Comparison of ENCODE assay signal across 15 cellular contexts in the genomic region with DNA sequence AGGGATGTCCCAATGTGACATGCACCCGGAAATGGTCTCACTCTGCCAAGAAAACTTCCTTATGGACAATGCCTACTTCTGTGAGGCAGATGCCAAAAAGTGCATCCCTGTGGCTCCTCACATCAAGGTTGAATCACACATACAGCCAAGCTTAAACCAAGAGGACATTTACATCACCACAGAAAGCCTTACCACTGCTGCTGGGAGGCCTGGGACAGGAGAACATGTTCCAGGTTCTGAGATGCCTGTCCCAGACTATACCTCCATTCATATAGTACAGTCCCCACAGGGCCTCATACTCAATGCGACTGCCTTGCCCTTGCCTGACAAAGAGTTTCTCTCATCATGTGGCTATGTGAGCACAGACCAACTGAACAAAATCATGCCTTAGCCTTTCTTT. TPM values are rescaled to one million over a fixed set of nuclear protein-coding genes. Genes with fewer than 3 reads are reported as not detected.
DNase-seq lines count a peak whose midpoint lies in the region; ATAC-seq, FAIRE-seq and TF ChIP-seq lines count a peak whose summit lies in the region.
"Had no signal": no experiment of that assay in that cellular context is flagged by ENCODE, and none has a peak within 500 bp of the region (broad histone marks: within the 10 kb centered on the region; RNA-seq: fewer than 3 reads in every experiment).

No MANE protein-coding gene starts in this region.

- no peak overlapping the region for H3K9ac ChIP-seq in K562 (ENCODE audit: insufficient read depth in 1 of 2, low read depth in 2 of 2, low read length in 2 of 2)

- H3K27me3 Mint-ChIP-seq in CD4-positive, alpha-beta memory T cell = peaks cover 2 to 3% of the 10 kb centered on the region in 2 donors
- no peaks in the 10 kb centered on the region for H3K27me3 Mint-ChIP-seq in glutamatergic neuron (ENCODE audit: unreplicated experiment)

- H4K20me1 ChIP-seq in K562 (replicated peaks; ENCODE audit: control insufficient read depth, insufficient read depth, low read length) = no peaks in the 10 kb centered on the region

- in situ Hi-C loops in K562 (cut with MboI) = no loop called here

- H3K9me1 ChIP-seq in K562 (ENCODE audit: control insufficient read depth, insufficient read depth, low read length) = no peaks in the 10 kb centered on the region

- no peaks in the 10 kb centered on the region for H3K9me3 Mint-ChIP-seq in CD4-positive, alpha-beta memory T cell
- no peaks in the 10 kb centered on the region for H3K9me3 Mint-ChIP-seq in glutamatergic neuron (ENCODE audit: unreplicated experiment)
- H3K9me3 Mint-ChIP-seq: activated T-cell treated with anti-CD3 and anti-CD28 coated beads, Interleukin-2, amount 50 U/mL, for 24 hours had no signal

- BruUV-seq in K562 (replicated peaks; lab: Mats Ljungman, UMichigan) = no TSS peak

- no peak overlapping the region for H3K4me2 ChIP-seq in K562 (ENCODE audit: insufficient read depth, low read length)

- H3K4me1 ChIP-seq in CD4-positive, alpha-beta memory T cell (ENCODE audit: insufficient read depth, low read length) = peaks cover 34% of the 10 kb centered on the region
- H3K4me1 ChIP-seq in K562 (replicated peaks in 1 of 2; ENCODE audit: control insufficient read depth in 2 of 2, insufficient read depth in 2 of 2, low read length in 2 of 2) = no peaks in the 10 kb centered on the region
- peaks cover 7% of the 10 kb centered on the region for H3K4me1 ChIP-seq in effector memory CD4-positive, alpha-beta T cell (ENCODE audit: control insufficient read depth, insufficient read depth, low read length, poor library complexity, severe bottlenecking)

- peaks cover 18 to 28% (median 24%) of the 10 kb centered on the region in 4 donors for H3K4me1 Mint-ChIP-seq in CD4-positive, alpha-beta memory T cell
- peaks cover 6% of the 10 kb centered on the region for H3K4me1 Mint-ChIP-seq in glutamatergic neuron (ENCODE audit: low read depth, unreplicated experiment)

- TF ChIP-seq CTCF in K562 (IDR thresholded peaks at IDR 0.05 in 2 of 3, conservative IDR thresholded peaks at IDR 0.05 in 1 of 3; ENCODE audit: insufficient read depth in 2 of 3, low read depth in 1 of 3, low read length in 3 of 3) (no peak), glutamatergic neuron (IDR thresholded peaks at IDR 0.05; ENCODE audit: partially characterized antibody, unreplicated experiment) (no peak)

- H3K27me3 ChIP-seq in CD4-positive, alpha-beta memory T cell (ENCODE audit: insufficient read depth, low read length) = no peaks in the 10 kb centered on the region
- peaks cover 0 to 7% of the 10 kb centered on the region in 2 experiments; a peak in 2 of 5 replicates for H3K27me3 ChIP-seq in K562 (ENCODE audit: control insufficient read depth in 2 of 2, insufficient read depth in 2 of 2, low read length in 2 of 2)
- no peaks in the 10 kb centered on the region for H3K27me3 ChIP-seq in effector memory CD4-positive, alpha-beta T cell (replicated peaks; ENCODE audit: control insufficient read depth, insufficient read depth, low read length, poor library complexity, severe bottlenecking)
- H3K27me3 ChIP-seq: brain microvascular endothelial cell, ovary had no signal

- ATAC-seq in GM19397 (IDR thresholded peaks at IDR 0.05; ENCODE audit: unreplicated experiment) = peak; percentile 14
- ATAC-seq in HG03432 (IDR thresholded peaks at IDR 0.05; ENCODE audit: unreplicated experiment) = peak; percentile 19
- peak; percentile 27; the same call in 2 of the 3 replicates for ATAC-seq in K562

- FAIRE-seq in K562 (lab: Jason Lieb, UNC) = no peak
- FAIRE-seq: TTC549 had no signal

- H3K9me3 ChIP-seq in CD4-positive, alpha-beta memory T cell (ENCODE audit: control insufficient read depth in 1 of 2, low read length in 2 of 2) = no peaks in the 10 kb centered on the region
- H3K9me3 ChIP-seq in K562 (replicated peaks; ENCODE audit: control insufficient read depth, insufficient read depth, low read depth, low read length) = no peaks in the 10 kb centered on the region
- H3K9me3 ChIP-seq in effector memory CD4-positive, alpha-beta T cell (ENCODE audit: control insufficient read depth, low read length) = no peaks in the 10 kb centered on the region
- H3K9me3 ChIP-seq: ovary had no signal

- DNase-seq in CD4-positive, alpha-beta memory T cell = no peak
- DNase-seq in K562 (ENCODE audit: extremely low read depth in 1 of 4, low spot score in 3 of 4) (no peak), glutamatergic neuron (no peak), kidney tubule cell (ENCODE audit: low spot score) (no peak), NCI-H1694 treated with DMSO at 0.1 percent for 48 hours (lab: John Stamatoyannopoulos, UW) (no peak)
- DNase-seq in effector memory CD4-positive, alpha-beta T cell = no peak
- DNase-seq: activated T-cell treated with anti-CD3 and anti-CD28 coated beads, Interleukin-2, amount 50 U/mL, for 24 hours; H7; mesenchymal stem cell; NCI-H2227 treated with DMSO at 0.1 percent for 48 hours; ovary had no signal

- TF ChIP-seq EP300 in K562 (IDR thresholded peaks at IDR 0.05; ENCODE audit: low read length) = no peak

- POLR2A ChIA-PET in CD4-positive, alpha-beta memory T cell (lab: Charles Lee; ENCODE audit: partially characterized antibody) = interaction anchor here (0.7 to 1.9 kb wide), 8 partner anchors 15 to 765 kb away, joined by 3 to 8 read pairs (median 4); a partner anchor contains a TSS
- POLR2A ChIA-PET in K562 (lab: Yijun Ruan, JAX) = no interaction called here

- CTCF ChIA-PET in CD4-positive, alpha-beta memory T cell (lab: Charles Lee; ENCODE audit: partially characterized antibody) = interaction anchor here (0.9 to 1.9 kb wide), 4 partner anchors 11 to 49 kb away, joined by 3 to 4 read pairs (median 3); no protein-coding TSS in a partner anchor
- CTCF ChIA-PET in K562 (lab: Yijun Ruan, JAX; ENCODE audit: low intra/inter-chr PET ratio) = no interaction called here

- peak overlapping the region in 2 of 7 donors; percentile 43 to 67 for H3K27ac Mint-ChIP-seq in CD4-positive, alpha-beta memory T cell
- H3K27ac Mint-ChIP-seq in glutamatergic neuron (ENCODE audit: unreplicated experiment) = no peak overlapping the region
- H3K27ac Mint-ChIP-seq: activated T-cell treated with anti-CD3 and anti-CD28 coated beads, Interleukin-2, amount 50 U/mL, for 24 hours had no signal

- no peaks in the 10 kb centered on the region for H3K36me3 ChIP-seq in CD4-positive, alpha-beta memory T cell (ENCODE audit: insufficient read depth, low read length)
- H3K36me3 ChIP-seq in K562 (ENCODE audit: control insufficient read depth, insufficient read depth, low read length) = no peaks in the 10 kb centered on the region
- H3K36me3 ChIP-seq in effector memory CD4-positive, alpha-beta T cell (ENCODE audit: control insufficient read depth, insufficient read depth, low read length) = no peaks in the 10 kb centered on the region
- H3K36me3 ChIP-seq: brain microvascular endothelial cell, ovary had no signal

- intact Hi-C loops in CD4-positive, alpha-beta memory T cell (cut with micrococcal nuclease) = no loop called here
- intact Hi-C loops in K562 (cut with micrococcal nuclease) = no loop called here

- H3K27ac ChIP-seq in CD4-positive, alpha-beta memory T cell (ENCODE audit: low read depth, low read length) = no peak overlapping the region
- no peak overlapping the region for H3K27ac ChIP-seq in K562 (ENCODE audit: extremely low read depth, low read depth, low read length)
- H3K27ac ChIP-seq in effector memory CD4-positive, alpha-beta T cell (ENCODE audit: insufficient read depth, low read length, poor library complexity, severe bottlenecking) = no peak overlapping the region
- H3K27ac ChIP-seq: brain microvascular endothelial cell, ovary had no signal

- TF ChIP-seq POLR2A in K562 (conservative IDR thresholded peaks at IDR 0.05) = no peak

- H3K4me3 Mint-ChIP-seq in CD4-positive, alpha-beta memory T cell = peak overlapping the region in 7 of 8 donors; percentile 33 to 73 (median 68)
- no peak overlapping the region for H3K4me3 Mint-ChIP-seq in glutamatergic neuron (ENCODE audit: unreplicated experiment)
- H3K4me3 Mint-ChIP-seq: activated T-cell treated with anti-CD3 and anti-CD28 coated beads, Interleukin-2, amount 50 U/mL, for 24 hours had no signal

- H3K36me3 Mint-ChIP-seq in CD4-positive, alpha-beta memory T cell = no peaks in the 10 kb centered on the region
- no peaks in the 10 kb centered on the region for H3K36me3 Mint-ChIP-seq in glutamatergic neuron (ENCODE audit: unreplicated experiment)

- H3K79me2 ChIP-seq in K562 (ENCODE audit: control insufficient read depth, insufficient read depth, low read length) = no peaks in the 10 kb centered on the region

- no peak for TF ChIP-seq RAD21 in K562 (CRISPR knock-in tag; conservative IDR thresholded peaks at IDR 0.05 in 1 of 2, IDR thresholded peaks at IDR 0.05 in 1 of 2)

- H2AFZ ChIP-seq in K562 (ENCODE audit: low read depth, low read length) = no peak overlapping the region

- 3% methylated on average over 2 of the region's 2 CpGs for WGBS in K562 (ENCODE audit: insufficient coverage, low coverage, missing lambda C conversion rate)

- H3K4me3 ChIP-seq in CD4-positive, alpha-beta memory T cell (ENCODE audit: low read length in 2 of 2) = peak overlapping the region in 1 of 2 donors; percentile 2
- no peak overlapping the region for H3K4me3 ChIP-seq in K562
- no peak overlapping the region for H3K4me3 ChIP-seq in effector memory CD4-positive, alpha-beta T cell (ENCODE audit: insufficient read depth, low read depth, low read length, poor library complexity, severe bottlenecking)
- H3K4me3 ChIP-seq: ovary had no signal

TF ChIP-seq in K562, 482 proteins besides CTCF, POLR2A, EP300 and RAD21 (continues in another document):
- TF ChIP-seq TCF7L2 (IDR thresholded peaks at IDR 0.05; ENCODE audit: low read depth, low read length) = no peak

RNA-seq across cellular contexts. Expression of a gene that starts 37.6 kb away (rescaled TPM):
- 1 to 10 TPM; 5.9 to 6.9 TPM for total RNA-seq in CD4-positive, alpha-beta memory T cell
- 1 to 10 TPM; 1.3 to 2.4 TPM for polyA plus RNA-seq in CD4-positive, alpha-beta memory T cell
- 0.39 and 2.3 TPM in 2 replicates for total RNA-seq in K562 (2011; cell fraction: chromatin; rRNA removed; ENCODE audit: low replicate concordance)
- total RNA-seq in K562 (2011; cell fraction: nucleolus; rRNA removed) = 0.50 and 0.66 TPM in 2 replicates
- total RNA-seq in K562 (2011; cell fraction: nucleoplasm; rRNA removed) = 1.2 and 2.2 TPM in 2 replicates
- total RNA-seq in K562 (2014; rRNA removed) (3.0 and 3.6 TPM in 2 replicates), K562 (2014; rRNA removed; fragmentation: Illumina TruSeq; extraction: Trizol) (7.3 and 7.8 TPM in 2 replicates), K562 (2015; rRNA removed; fragmentation: Illumina TruSeq; extraction: Trizol) (3.8 and 4.5 TPM in 2 replicates), K562 (2021) (4.7 and 5.1 TPM in 2 replicates), glutamatergic neuron (ENCODE audit: unreplicated experiment) (13.4 TPM)
- polyA plus RNA-seq in K562 (2011; rRNA removed) (1.3 and 2.5 TPM in 2 replicates), K562 (2014; fragmentation: Illumina TruSeq; extraction: Trizol) (5.4 and 6.7 TPM in 2 replicates), K562 (2014; fragmentation: Nextera tagmentation; extraction: Ambion mirVana) (10 to 100 TPM; 11.0 to 11.6 TPM), K562 (2014; rRNA removed) (3.9 and 4.0 TPM in 2 replicates)
- polyA plus RNA-seq in K562 (2011; cell fraction: cytosol; rRNA removed) = 0.44 and 0.48 TPM in 2 replicates
- 0.34 and 0.57 TPM in 2 replicates for polyA plus RNA-seq in K562 (2011; cell fraction: nucleus; rRNA removed)
- polyA plus RNA-seq in K562 (2012) = 7.2 and 11.7 TPM in 2 replicates
- 1.0 and 1.4 TPM in 2 replicates for polyA minus RNA-seq in K562 (2011; rRNA and poly(A)+ RNA removed)
- 0.38 TPM in 1 of 2 replicates, not detected in the other for polyA minus RNA-seq in K562 (2011; cell fraction: cytosol; rRNA and poly(A)+ RNA removed)
- polyA minus RNA-seq in K562 (2011; cell fraction: nucleus; rRNA and poly(A)+ RNA removed) = 0.67 TPM in 2 replicates
